Comparison of ENCODE assay signal across 8 cellular contexts in the genomic region with DNA sequence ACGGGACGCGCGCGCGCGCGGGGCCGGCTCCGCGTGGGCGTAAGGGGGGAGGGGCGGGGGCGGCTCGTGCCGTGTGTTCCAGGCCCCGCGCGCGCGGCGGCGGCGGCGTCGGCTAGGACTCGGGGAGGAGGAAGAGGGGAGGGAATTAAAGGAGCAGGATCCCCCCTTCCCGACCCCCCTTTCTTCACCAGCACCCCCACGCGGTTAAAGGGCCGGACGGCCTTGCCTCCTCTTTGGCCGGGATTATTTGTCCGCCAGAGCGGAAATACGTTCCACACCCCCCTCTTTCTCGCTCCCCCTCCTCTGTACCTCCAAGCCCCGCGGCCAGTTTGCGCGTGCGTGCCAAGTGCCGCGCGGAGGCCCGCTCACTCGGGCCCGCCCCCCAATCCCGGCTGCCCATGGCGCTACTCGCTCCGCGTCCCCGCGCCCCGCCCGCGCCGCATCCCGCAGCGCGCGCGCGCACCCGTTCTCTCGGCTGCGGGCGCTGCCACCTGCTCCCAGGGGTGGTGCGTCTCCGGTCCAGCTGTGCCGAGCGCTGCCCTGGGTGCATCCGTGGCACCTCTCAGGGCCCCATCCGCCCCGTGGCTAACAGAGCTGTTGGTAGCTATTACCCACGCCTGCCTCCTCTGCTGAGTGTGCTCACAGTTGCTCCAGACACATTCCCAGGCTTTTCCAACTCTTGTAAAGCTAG. TPM values are rescaled to one million over a fixed set of nuclear protein-coding genes. Genes with fewer than 3 reads are reported as not detected.
DNase-seq lines count a peak whose midpoint lies in the region; ATAC-seq and TF ChIP-seq lines count a peak whose summit lies in the region.

A gene with protein sequence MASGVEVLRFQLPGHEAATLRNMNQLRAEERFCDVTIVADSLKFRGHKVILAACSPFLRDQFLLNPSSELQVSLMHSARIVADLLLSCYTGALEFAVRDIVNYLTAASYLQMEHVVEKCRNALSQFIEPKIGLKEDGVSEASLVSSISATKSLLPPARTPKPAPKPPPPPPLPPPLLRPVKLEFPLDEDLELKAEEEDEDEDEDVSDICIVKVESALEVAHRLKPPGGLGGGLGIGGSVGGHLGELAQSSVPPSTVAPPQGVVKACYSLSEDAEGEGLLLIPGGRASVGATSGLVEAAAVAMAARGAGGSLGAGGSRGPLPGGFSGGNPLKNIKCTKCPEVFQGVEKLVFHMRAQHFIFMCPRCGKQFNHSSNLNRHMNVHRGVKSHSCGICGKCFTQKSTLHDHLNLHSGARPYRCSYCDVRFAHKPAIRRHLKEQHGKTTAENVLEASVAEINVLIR (minus strand): TSS at position 134 of the 691 bp plus-strand sequence. CDS start 781 bp downstream, outside the sequence.

- peak within 1 kb of the TSS; percentile 51 for H2AFZ ChIP-seq in smooth muscle cell (ENCODE audit: low read depth)

- peaks cover 4% of the 10 kb centered on the region for H4K20me1 ChIP-seq in smooth muscle cell (ENCODE audit: low read depth)

- H3K79me2 ChIP-seq in smooth muscle cell (ENCODE audit: low read depth) = no peaks in the 10 kb centered on the region

- DNase-seq in GM10266 (ENCODE audit: extremely low spot score) (peak; percentile 98), NCI-H345 (lab: John Stamatoyannopoulos, UW) (peak; percentile 97), caudate nucleus (lab: John Stamatoyannopoulos, UW) (peak; percentile 48 to 96 (median 91)), inferior parietal cortex (ENCODE audit: extremely low spot score) (peak; percentile 94), smooth muscle cell (lab: John Stamatoyannopoulos, UW; ENCODE audit: unreplicated experiment) (peak; percentile 87)
- peak; percentile 58 for DNase-seq in activated CD4-positive, CD25-positive, alpha-beta regulatory T cell treated with anti-CD3 and anti-CD28 coated beads, Interleukin-2, amount 50 U/mL, for 16 hours (ENCODE audit: low read depth, low spot score)

- no peak for TF ChIP-seq CTCF in GM10266 (IDR thresholded peaks at IDR 0.05; ENCODE audit: control insufficient read depth, insufficient read depth, low read depth, missing control alignments)
- TF ChIP-seq CTCF in smooth muscle cell (IDR thresholded peaks at IDR 0.05; ENCODE audit: borderline replicate concordance, insufficient read depth, poor library complexity, severe bottlenecking) = no peak

- ATAC-seq in HG03066 (IDR thresholded peaks at IDR 0.05; ENCODE audit: low read depth, unreplicated experiment) (peak; percentile 44), GM19397 (IDR thresholded peaks at IDR 0.05; ENCODE audit: unreplicated experiment) (no peak)

- H3K27ac ChIP-seq in caudate nucleus (ENCODE audit: low read depth, low read length) (peak within 1 kb of the TSS; percentile 95), smooth muscle cell (ENCODE audit: low read depth) (peak within 1 kb of the TSS; percentile 48)

- peak within 1 kb of the TSS; percentile 9 for H3K9ac ChIP-seq in smooth muscle cell (ENCODE audit: low read depth)

- H3K27me3 ChIP-seq in smooth muscle cell (ENCODE audit: low read depth) = no peaks in the 10 kb centered on the region

- H3K4me3 ChIP-seq in smooth muscle cell = peak within 1 kb of the TSS; percentile 67

- H3F3A ChIP-seq in smooth muscle cell (ENCODE audit: low read depth) = peaks cover 11% of the 10 kb centered on the region

- no peaks in the 10 kb centered on the region for H3K36me3 ChIP-seq in smooth muscle cell (ENCODE audit: low read depth)

- H3K4me2 ChIP-seq in smooth muscle cell = peak within 1 kb of the TSS; percentile 85

- WGBS in smooth muscle cell (ENCODE audit: low lambda C conversion rate) = under 1% methylated on average over 33 of the region's 77 CpGs

- H3K9me3 ChIP-seq in smooth muscle cell (replicated peaks; ENCODE audit: low read depth) = no peaks in the 10 kb centered on the region

- peaks cover 22% of the 10 kb centered on the region for H3K4me1 ChIP-seq in smooth muscle cell (ENCODE audit: low read depth)

RNA-seq across cellular contexts. Expression of the gene that starts here (rescaled TPM):
- total RNA-seq in smooth muscle cell = 0.04 and 0.54 TPM in 2 replicates
- 0.39 TPM in 1 of 2 replicates, not detected in the other for polyA plus RNA-seq in smooth muscle cell

Comparison
In these comparisons a context has a peak if more than half of its experiments do, and no peak if none do; other contexts are left out.
1. Peak in DNase-seq, H3K4me3 ChIP-seq, H3K27ac ChIP-seq, H3K9ac ChIP-seq and H3K4me2 ChIP-seq in smooth muscle cell; RNA of the gene not detected or under 1 TPM.